ENCODE assay signal across 8 cellular contexts in the genomic region with DNA sequence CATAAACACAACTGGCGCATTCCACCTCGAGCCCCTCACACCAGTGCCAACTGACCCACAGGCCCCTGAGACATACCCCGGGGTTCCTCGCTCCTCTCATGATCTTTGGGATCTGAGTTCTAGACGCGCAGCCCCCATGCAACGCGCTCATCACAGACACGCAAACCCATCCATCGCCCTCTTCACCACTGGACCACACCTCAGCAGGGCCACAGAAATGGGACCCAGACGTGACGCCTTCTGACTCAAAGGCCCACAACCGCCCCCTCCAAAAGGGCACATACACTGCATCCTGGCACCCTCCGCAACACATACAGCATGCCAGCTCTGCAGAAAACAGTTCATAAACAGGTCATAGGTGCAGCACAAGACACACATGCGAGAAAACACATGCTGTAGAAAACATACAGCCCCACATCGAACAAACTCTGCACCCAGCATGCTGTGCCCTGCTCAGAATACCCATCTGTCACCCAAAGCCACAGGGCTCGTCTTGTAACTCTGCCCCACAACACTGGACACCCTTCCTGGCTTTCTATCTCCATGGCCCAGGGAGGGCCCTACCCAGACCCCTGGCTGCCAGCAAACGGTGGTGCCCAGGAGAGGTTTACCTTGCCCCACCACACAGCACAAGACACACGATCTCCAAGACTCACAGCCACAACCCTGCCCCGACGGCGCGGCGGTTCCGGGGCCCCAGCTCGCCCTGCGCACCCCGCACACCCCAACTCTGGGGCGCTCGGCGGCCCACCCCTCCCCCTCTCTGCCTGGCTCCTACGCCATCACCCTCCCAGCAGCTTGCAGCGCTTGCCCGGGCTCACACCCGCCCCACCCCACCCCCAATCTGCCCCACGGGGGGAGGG. TPM values are rescaled to one million over a fixed set of nuclear protein-coding genes. Genes with fewer than 3 reads are reported as not detected.
A peak's percentile ranks its signal among the peaks of the same experiment; 100 is the strongest.
DNase-seq lines count a peak whose midpoint lies in the region; ATAC-seq and TF ChIP-seq lines count a peak whose summit lies in the region.

No MANE protein-coding gene starts in this region.

- peak overlapping the region; percentile 60 for H3K27ac ChIP-seq in ectodermal cell (ENCODE audit: insufficient read depth, low read depth, low read length, poor library complexity, severe bottlenecking)
- H3K27ac ChIP-seq in lower lobe of right lung: peak overlapping the region; percentile 100

- CTCF ChIA-PET in BJ (lab: Yijun Ruan, JAX): interaction anchor here (1.0 to 2.1 kb wide), 6 partner anchors 34 to 123 kb away, joined by 3 to 7 read pairs (median 4); no protein-coding TSS in a partner anchor
- CTCF ChIA-PET in activated CD4-positive, alpha-beta memory T cell treated with anti-CD3 and anti-CD28 coated beads for 36 hours (lab: Charles Lee): interaction anchor here (1.5 to 6.2 kb wide), 2 partner anchors 42 to 154 kb away, joined by 4 to 54 read pairs; a partner anchor contains a TSS

- DNase-seq in BJ (ENCODE audit: low read depth) (no peak), KBM-7 (peak; percentile 44), lower lobe of right lung (peak; percentile 77), NCI-H2196 treated with DMSO at 0.1 percent for 48 hours (lab: John Stamatoyannopoulos, UW; ENCODE audit: unreplicated experiment) (no peak)
- peak; percentile 71 for DNase-seq in activated CD4-positive, alpha-beta memory T cell treated with anti-CD3 and anti-CD28 coated beads for 36 hours
- DNase-seq in stimulated activated CD8-positive, alpha-beta memory T cell treated with anti-CD3 and anti-CD28 coated beads, Interleukin-15, amount 100 ng/mL, for 1 hour (ENCODE audit: low read depth): peak; percentile 40

- H3K36me3 ChIP-seq in BJ (ENCODE audit: control insufficient read depth, insufficient read depth, low read length) (0 out of 2 replicates have a peak, but pooled peaks cover 2% of the 10 kb centered on the region), ectodermal cell (ENCODE audit: control insufficient read depth, insufficient read depth, low read length) (no peaks in the 10 kb centered on the region), lower lobe of right lung (no peaks in the 10 kb centered on the region)

- H3K9me3 Mint-ChIP-seq in activated CD4-positive, alpha-beta memory T cell treated with anti-CD3 and anti-CD28 coated beads for 36 hours: no peaks in the 10 kb centered on the region

- 39% methylated on average over 36 of the region's 36 CpGs for WGBS in ectodermal cell, 2 experiments

- intact Hi-C loops in activated CD4-positive, alpha-beta memory T cell treated with anti-CD3 and anti-CD28 coated beads for 36 hours (cut with micrococcal nuclease): loop anchor here (1.0 kb wide), 1 partner anchor 23 kb away; no protein-coding TSS in a partner anchor
- intact Hi-C loops in lower lobe of right lung (cut with DNase I): no loop called here

- no peaks in the 10 kb centered on the region for H3K9me3 ChIP-seq in ectodermal cell (ENCODE audit: control insufficient read depth, low read length)
- H3K9me3 ChIP-seq in lower lobe of right lung: no peaks in the 10 kb centered on the region

- no peaks in the 10 kb centered on the region for H3K27me3 ChIP-seq in BJ (ENCODE audit: control insufficient read depth, insufficient read depth, low read length)
- H3K27me3 ChIP-seq in ectodermal cell (ENCODE audit: control insufficient read depth, insufficient read depth, low read length, poor library complexity, severe bottlenecking): no peaks in the 10 kb centered on the region
- no peaks in the 10 kb centered on the region for H3K27me3 ChIP-seq in lower lobe of right lung (ENCODE audit: low read depth)

- ATAC-seq in lower lobe of right lung (peak; percentile 49 to 57), GM18502 (IDR thresholded peaks at IDR 0.05; ENCODE audit: poor library complexity, unreplicated experiment) (no peak)

- no peak for TF ChIP-seq CTCF in BJ (IDR thresholded peaks at IDR 0.05; ENCODE audit: insufficient read depth, low read depth, low read length)
- TF ChIP-seq CTCF in lower lobe of right lung (IDR thresholded peaks at IDR 0.05): no peak

- H3K4me3 ChIP-seq in BJ (ENCODE audit: low read depth, low read length): peak overlapping the region; percentile 85
- H3K4me3 ChIP-seq in ectodermal cell (ENCODE audit: insufficient read depth, low read depth, low read length): peak overlapping the region; percentile 71
- peak overlapping the region; percentile 86 for H3K4me3 ChIP-seq in lower lobe of right lung

- in situ Hi-C loops in KBM-7 (cut with MboI; ENCODE audit: low pct_unique_long_range_greater_than_20kb, low sequenced_read_pairs): no loop called here

- H3K36me3 Mint-ChIP-seq in activated CD4-positive, alpha-beta memory T cell treated with anti-CD3 and anti-CD28 coated beads for 36 hours: peaks cover 3% of the 10 kb centered on the region

- no peaks in the 10 kb centered on the region for H3K27me3 Mint-ChIP-seq in activated CD4-positive, alpha-beta memory T cell treated with anti-CD3 and anti-CD28 coated beads for 36 hours

- peak overlapping the region; percentile 78 for H3K27ac Mint-ChIP-seq in activated CD4-positive, alpha-beta memory T cell treated with anti-CD3 and anti-CD28 coated beads for 36 hours

- peaks cover 62% of the 10 kb centered on the region for H3K4me1 Mint-ChIP-seq in activated CD4-positive, alpha-beta memory T cell treated with anti-CD3 and anti-CD28 coated beads for 36 hours (ENCODE audit: low read depth)

- peak overlapping the region; percentile 86 for H3K4me3 Mint-ChIP-seq in activated CD4-positive, alpha-beta memory T cell treated with anti-CD3 and anti-CD28 coated beads for 36 hours

- POLR2A ChIA-PET in BJ (lab: Charles Lee): no interaction called here
- POLR2A ChIA-PET in activated CD4-positive, alpha-beta memory T cell treated with anti-CD3 and anti-CD28 coated beads for 36 hours (lab: Charles Lee): interaction anchor here (0.6 to 1.2 kb wide), 5 partner anchors 42 to 208 kb away, joined by 3 to 6 read pairs (median 4); a partner anchor contains a TSS

- H3K4me1 ChIP-seq in ectodermal cell (ENCODE audit: control insufficient read depth, insufficient read depth, low read length): peaks cover 42% of the 10 kb centered on the region
- peaks cover 56% of the 10 kb centered on the region for H3K4me1 ChIP-seq in lower lobe of right lung

RNA-seq across cellular contexts. Expression of a gene that starts 0.9 kb away (rescaled TPM):
- 23.6 and 25.9 TPM in 2 replicates for polyA plus RNA-seq in BJ (2011; rRNA removed)
- polyA minus RNA-seq in BJ (2011; rRNA and poly(A)+ RNA removed): 30.6 and 34.5 TPM in 2 replicates
- 10 to 100 TPM; 16.5 to 16.7 TPM for total RNA-seq in activated CD4-positive, alpha-beta memory T cell treated with anti-CD3 and anti-CD28 coated beads for 36 hours
- polyA plus RNA-seq in ectodermal cell (2013, experiment 1 of 4): 17.5 TPM
- polyA plus RNA-seq in ectodermal cell (2013, experiment 2 of 4): 20.2 TPM
- polyA plus RNA-seq in ectodermal cell (2013, experiment 3 of 4): 16.7 TPM
- polyA plus RNA-seq in ectodermal cell (2013, experiment 4 of 4): 18.4 TPM
- 79.0 TPM for total RNA-seq in lower lobe of right lung

RNA-seq across cellular contexts. Expression of a gene that starts 2.7 kb away (rescaled TPM):
- polyA plus RNA-seq in BJ (2011; rRNA removed): not detected in 2 replicates
- not detected in 2 replicates for polyA minus RNA-seq in BJ (2011; rRNA and poly(A)+ RNA removed)
- total RNA-seq in activated CD4-positive, alpha-beta memory T cell treated with anti-CD3 and anti-CD28 coated beads for 36 hours: not detected
- not detected for polyA plus RNA-seq in ectodermal cell (2013, experiment 1 of 4)
- not detected for polyA plus RNA-seq in ectodermal cell (2013, experiment 2 of 4)
- not detected for polyA plus RNA-seq in ectodermal cell (2013, experiment 3 of 4)
- not detected for polyA plus RNA-seq in ectodermal cell (2013, experiment 4 of 4)
- total RNA-seq in lower lobe of right lung: not detected

RNA-seq across cellular contexts. Expression of a gene that starts 5.7 kb away (rescaled TPM):
- 21.5 and 27.7 TPM in 2 replicates for polyA plus RNA-seq in BJ (2011; rRNA removed)
- 255 and 287 TPM in 2 replicates for polyA minus RNA-seq in BJ (2011; rRNA and poly(A)+ RNA removed)
- 100 to 1,000 TPM; 180 to 187 TPM for total RNA-seq in activated CD4-positive, alpha-beta memory T cell treated with anti-CD3 and anti-CD28 coated beads for 36 hours
- 121 TPM for polyA plus RNA-seq in ectodermal cell (2013, experiment 1 of 4)
- polyA plus RNA-seq in ectodermal cell (2013, experiment 2 of 4): 137 TPM
- 94.1 TPM for polyA plus RNA-seq in ectodermal cell (2013, experiment 3 of 4)
- polyA plus RNA-seq in ectodermal cell (2013, experiment 4 of 4): 105 TPM
- total RNA-seq in lower lobe of right lung: 101 TPM

RNA-seq across cellular contexts. Expression of a gene that starts 33.6 kb away (rescaled TPM):
- 6.8 and 7.4 TPM in 2 replicates for polyA plus RNA-seq in BJ (2011; rRNA removed)
- polyA minus RNA-seq in BJ (2011; rRNA and poly(A)+ RNA removed): 2.8 and 4.6 TPM in 2 replicates
- 1 to 10 TPM; 7.7 to 8.5 TPM for total RNA-seq in activated CD4-positive, alpha-beta memory T cell treated with anti-CD3 and anti-CD28 coated beads for 36 hours
- polyA plus RNA-seq in ectodermal cell (2013, experiment 1 of 4): 16.4 TPM
- polyA plus RNA-seq in ectodermal cell (2013, experiment 2 of 4): 19.3 TPM
- polyA plus RNA-seq in ectodermal cell (2013, experiment 3 of 4): 16.1 TPM
- 15.9 TPM for polyA plus RNA-seq in ectodermal cell (2013, experiment 4 of 4)
- 8.4 TPM for total RNA-seq in lower lobe of right lung

RNA-seq across cellular contexts. Expression of a gene that starts 39.2 kb away (rescaled TPM):
- 0.50 and 0.98 TPM in 2 replicates for polyA plus RNA-seq in BJ (2011; rRNA removed)
- polyA minus RNA-seq in BJ (2011; rRNA and poly(A)+ RNA removed): 0.85 TPM in 1 of 2 replicates, not detected in the other
- total RNA-seq in activated CD4-positive, alpha-beta memory T cell treated with anti-CD3 and anti-CD28 coated beads for 36 hours: 1 to 10 TPM; 1.0 to 2.1 TPM
- polyA plus RNA-seq in ectodermal cell (2013, experiment 1 of 4): 8.4 TPM
- polyA plus RNA-seq in ectodermal cell (2013, experiment 2 of 4): 7.4 TPM
- polyA plus RNA-seq in ectodermal cell (2013, experiment 3 of 4): 8.1 TPM
- polyA plus RNA-seq in ectodermal cell (2013, experiment 4 of 4): 10.0 TPM
- 1.2 TPM for total RNA-seq in lower lobe of right lung

Comparison
In these comparisons a context has a peak if more than half of its experiments do, and no peak if none do; other contexts are left out.
1. DNase-seq: peak in KBM-7 (single experiment), activated CD4-positive, alpha-beta memory T cell treated with anti-CD3 and anti-CD28 coated beads for 36 hours (single experiment), lower lobe of right lung (single experiment) and stimulated activated CD8-positive, alpha-beta memory T cell treated with anti-CD3 and anti-CD28 coated beads, Interleukin-15, amount 100 ng/mL, for 1 hour (single experiment); none in BJ (single experiment) and NCI-H2196 treated with DMSO at 0.1 percent for 48 hours (single experiment).
2. Peak in every context shown above with its lines, with median percentiles within 50 percentile points of each other: H3K4me3 ChIP-seq.